ENCODE assay signal across 16 cellular contexts in genomic region chr1:2136386-2136821, GRCh38. TPM values are rescaled to one million over a fixed set of nuclear protein-coding genes. Genes with fewer than 3 reads are reported as not detected.
DNase-seq lines count a peak whose midpoint lies in the region; ATAC-seq, FAIRE-seq and TF ChIP-seq lines count a peak whose summit lies in the region.
"Had no signal": no experiment of that assay in that cellular context is flagged by ENCODE, and none has a peak within 500 bp of the region (broad histone marks: within the 10 kb centered on the region; RNA-seq: fewer than 3 reads in every experiment).

No MANE protein-coding gene starts in this region.

- ATAC-seq in HepG2 = no peak
- no peak for ATAC-seq in stimulated activated effector memory CD8-positive, alpha-beta T cell treated with anti-CD3 and anti-CD28 coated beads, Interleukin-12 subunit alpha, Interleukin-12 subunit beta, amount 100 ng/mL, for 72 hours
- no peak for ATAC-seq in HG03139 (IDR thresholded peaks at IDR 0.05; ENCODE audit: unreplicated experiment)
- ATAC-seq: natural killer cell treated with Interleukin-12 subunit alpha and Interleukin-12 subunit beta and Interleukin-15 and Interleukin-18, amount 100 ng/mL, for 72 hours; SK-N-SH treated with all-trans-retinoic acid at 6 μM for 48 hours had no signal

- H3K4me1 ChIP-seq in GM23248 (ENCODE audit: insufficient read depth) = peaks cover 25% of the 10 kb centered on the region
- H3K4me1 ChIP-seq in astrocyte (ENCODE audit: insufficient read depth, low read length) = peaks cover 32% of the 10 kb centered on the region
- H3K4me1 ChIP-seq in HepG2 (ENCODE audit: insufficient read depth, low read length) = peaks cover 82% of the 10 kb centered on the region

- no peaks in the 10 kb centered on the region for H3K9me2 ChIP-seq in GM23248 (ENCODE audit: insufficient read depth)

- peaks cover 1% of the 10 kb centered on the region for H3K27me3 Mint-ChIP-seq in astrocyte (ENCODE audit: low read depth, unreplicated experiment)
- H3K27me3 Mint-ChIP-seq: natural killer cell treated with Interleukin-12 subunit alpha and Interleukin-12 subunit beta and Interleukin-15 and Interleukin-18, amount 100 ng/mL, for 72 hours had no signal

- WGBS in GM23248 (ENCODE audit: low coverage in 1 of 2, low lambda C conversion rate in 2 of 2, missing lambda C conversion rate in 2 of 2), 2 experiments = 70 to 72% methylated on average over 8 of the region's 8 CpGs
- WGBS in HepG2 (ENCODE audit: low lambda C conversion rate) = 93% methylated on average over 6 of the region's 8 CpGs

- DNase-seq in GM23248 (no peak), astrocyte (ENCODE audit: low read depth) (no peak), HepG2 (ENCODE audit: low spot score) (no peak), nucleus accumbens (lab: John Stamatoyannopoulos, UW) (no peak), occipital lobe (lab: John Stamatoyannopoulos, UW) (no peak)
- DNase-seq in stimulated activated effector memory CD8-positive, alpha-beta T cell treated with anti-CD3 and anti-CD28 coated beads, Interleukin-12 subunit alpha, Interleukin-12 subunit beta, amount 100 ng/mL, for 72 hours (ENCODE audit: low spot score in 2 of 2) = no peak
- DNase-seq in activated CD4-positive, alpha-beta T cell treated with anti-CD3 and anti-CD28 coated beads for 4 hours = no peak
- DNase-seq: activated CD4-positive, alpha-beta T cell treated with anti-CD3 and anti-CD28 coated beads, Interleukin-2, amount 50 U/mL, for 4 hours; cerebellar nuclear complex; foreskin fibroblast; H7; MM.1S; NCI-H524 had no signal

- intact Hi-C loops in HepG2 (cut with micrococcal nuclease; ENCODE audit: unreplicated experiment) = no loop called here

- H3K9ac ChIP-seq in GM23248 (peak overlapping the region; percentile 80; the same call in 1 of the 2 replicates), astrocyte (ENCODE audit: low read length) (no peak overlapping the region), HepG2 (ENCODE audit: insufficient read depth, low read depth, low read length) (peak overlapping the region; percentile 89; the same call in 1 of the 2 replicates)

- peaks cover 11% of the 10 kb centered on the region for H3K36me3 Mint-ChIP-seq in astrocyte (ENCODE audit: low read depth, unreplicated experiment)
- peaks cover 11% of the 10 kb centered on the region for H3K36me3 Mint-ChIP-seq in stimulated activated effector memory CD8-positive, alpha-beta T cell treated with anti-CD3 and anti-CD28 coated beads, Interleukin-12 subunit alpha, Interleukin-12 subunit beta, amount 100 ng/mL, for 72 hours
- H3K36me3 Mint-ChIP-seq: natural killer cell treated with Interleukin-12 subunit alpha and Interleukin-12 subunit beta and Interleukin-15 and Interleukin-18, amount 100 ng/mL, for 72 hours had no signal

- no peaks in the 10 kb centered on the region for H3K9me3 ChIP-seq in GM23248 (ENCODE audit: low read depth)
- no peaks in the 10 kb centered on the region for H3K9me3 ChIP-seq in astrocyte (ENCODE audit: insufficient read depth, low read depth, low read length)
- H3K9me3 ChIP-seq in HepG2 (ENCODE audit: low read length) = no peaks in the 10 kb centered on the region

- H3K4me3 ChIP-seq in GM23248 (no peak overlapping the region), astrocyte (ENCODE audit: insufficient read depth, low read depth, low read length) (no peak overlapping the region), HepG2 (replicated peaks in 1 of 3; ENCODE audit: insufficient read depth in 1 of 3, low read depth in 2 of 3, low read length in 3 of 3) (peak overlapping the region; percentile 61 to 77 (median 62); a peak in 5 of 6 replicates)

- no peak for FAIRE-seq in astrocyte (lab: Jason Lieb, UNC)
- no peak for FAIRE-seq in HepG2 (lab: Jason Lieb, UNC)

- CTCF ChIA-PET in HepG2 (lab: Yijun Ruan, JAX; ENCODE audit: low intra/inter-chr PET ratio, low total read pairs) = no interaction called here

- TF ChIP-seq RAD21 in HepG2 (CRISPR knock-in tag; IDR thresholded peaks at IDR 0.05) = no peak

- H3K79me2 ChIP-seq in GM23248 (ENCODE audit: insufficient read depth) (no peaks in the 10 kb centered on the region), astrocyte (ENCODE audit: insufficient read depth, low read length) (no peaks in the 10 kb centered on the region), HepG2 (ENCODE audit: insufficient read depth, low read length) (peaks cover 20% of the 10 kb centered on the region)

- H3F3A ChIP-seq in GM23248 (ENCODE audit: insufficient read depth) = peaks cover 27% of the 10 kb centered on the region

- H3K4me2 ChIP-seq in GM23248 (ENCODE audit: unreplicated experiment) (no peak overlapping the region), astrocyte (ENCODE audit: low read length) (no peak overlapping the region), HepG2 (ENCODE audit: low read depth, low read length) (peak overlapping the region; percentile 94)

- no peak overlapping the region for H2AFZ ChIP-seq in GM23248
- H2AFZ ChIP-seq in astrocyte (ENCODE audit: low read depth, low read length) = no peak overlapping the region
- H2AFZ ChIP-seq in HepG2 (ENCODE audit: low read length) = no peak overlapping the region

- H3K27ac ChIP-seq in GM23248 (peak overlapping the region; percentile 94; the same call in 1 of the 2 replicates), astrocyte (ENCODE audit: low read depth, low read length) (no peak overlapping the region), HepG2 (ENCODE audit: extremely low read length, insufficient read depth, low read length) (peak overlapping the region; percentile 96)

- POLR2A ChIA-PET in HepG2 (lab: Yijun Ruan, JAX) = no interaction called here

- no peak overlapping the region for H3K4me3 Mint-ChIP-seq in astrocyte (ENCODE audit: unreplicated experiment)
- H3K4me3 Mint-ChIP-seq in stimulated activated effector memory CD8-positive, alpha-beta T cell treated with anti-CD3 and anti-CD28 coated beads, Interleukin-12 subunit alpha, Interleukin-12 subunit beta, amount 100 ng/mL, for 72 hours = no peak overlapping the region
- H3K4me3 Mint-ChIP-seq: natural killer cell treated with Interleukin-12 subunit alpha and Interleukin-12 subunit beta and Interleukin-15 and Interleukin-18, amount 100 ng/mL, for 72 hours had no signal

- no peak for TF ChIP-seq CTCF in astrocyte (IDR thresholded peaks at IDR 0.05; ENCODE audit: insufficient read depth, low read depth, low read length)
- no peak for TF ChIP-seq CTCF in HepG2 (CRISPR knock-in tag; IDR thresholded peaks at IDR 0.05)

- H4K20me1 ChIP-seq in GM23248 (ENCODE audit: insufficient read depth) (no peaks in the 10 kb centered on the region), astrocyte (ENCODE audit: insufficient read depth, low read length) (no peaks in the 10 kb centered on the region), HepG2 (ENCODE audit: insufficient read depth, low read length) (no peaks in the 10 kb centered on the region)

- peaks cover 28% of the 10 kb centered on the region for H3K4me1 Mint-ChIP-seq in astrocyte (ENCODE audit: low read depth, unreplicated experiment)
- H3K4me1 Mint-ChIP-seq in stimulated activated effector memory CD8-positive, alpha-beta T cell treated with anti-CD3 and anti-CD28 coated beads, Interleukin-12 subunit alpha, Interleukin-12 subunit beta, amount 100 ng/mL, for 72 hours = peaks cover 50% of the 10 kb centered on the region

- TF ChIP-seq EP300 in HepG2 (IDR thresholded peaks at IDR 0.05; ENCODE audit: low read depth in 2 of 2, low read length in 2 of 2) (no peak), HepG2 (CRISPR knock-in tag; IDR thresholded peaks at IDR 0.05; ENCODE audit: borderline replicate concordance) (no peak)

- no TSS peak for BruUV-seq in HepG2 (replicated peaks; lab: Mats Ljungman, UMichigan)

- TF ChIP-seq POLR2A in HepG2 (IDR thresholded peaks at IDR 0.05; ENCODE audit: insufficient read depth in 1 of 2, low read depth in 2 of 2, low read length in 2 of 2) = no peak

- peak overlapping the region; percentile 69 for H3K27ac Mint-ChIP-seq in astrocyte (ENCODE audit: unreplicated experiment)
- H3K27ac Mint-ChIP-seq in stimulated activated effector memory CD8-positive, alpha-beta T cell treated with anti-CD3 and anti-CD28 coated beads, Interleukin-12 subunit alpha, Interleukin-12 subunit beta, amount 100 ng/mL, for 72 hours = peak overlapping the region; percentile 63
- H3K27ac Mint-ChIP-seq: natural killer cell treated with Interleukin-12 subunit alpha and Interleukin-12 subunit beta and Interleukin-15 and Interleukin-18, amount 100 ng/mL, for 72 hours had no signal

- H3K9me3 Mint-ChIP-seq in astrocyte (ENCODE audit: unreplicated experiment) = no peaks in the 10 kb centered on the region
- H3K9me3 Mint-ChIP-seq in stimulated activated effector memory CD8-positive, alpha-beta T cell treated with anti-CD3 and anti-CD28 coated beads, Interleukin-12 subunit alpha, Interleukin-12 subunit beta, amount 100 ng/mL, for 72 hours = no peaks in the 10 kb centered on the region
- H3K9me3 Mint-ChIP-seq: natural killer cell treated with Interleukin-12 subunit alpha and Interleukin-12 subunit beta and Interleukin-15 and Interleukin-18, amount 100 ng/mL, for 72 hours had no signal

- H3K36me3 ChIP-seq in GM23248 (ENCODE audit: low read depth) (no peaks in the 10 kb centered on the region), astrocyte (ENCODE audit: insufficient read depth, low read length) (no peaks in the 10 kb centered on the region), HepG2 (replicated peaks in 1 of 2; ENCODE audit: control insufficient read depth in 1 of 2, insufficient read depth in 2 of 2, low read length in 2 of 2) (peaks cover 0 to 9% of the 10 kb centered on the region in 2 experiments; a peak in 2 of 5 replicates)

- no peaks in the 10 kb centered on the region for H3K27me3 ChIP-seq in GM23248 (replicated peaks; ENCODE audit: insufficient read depth)
- H3K27me3 ChIP-seq in astrocyte (ENCODE audit: insufficient read depth, low read length) = no peaks in the 10 kb centered on the region
- H3K27me3 ChIP-seq in HepG2 (ENCODE audit: control insufficient read depth in 1 of 2, insufficient read depth in 2 of 2, low read length in 2 of 2) = no peaks in the 10 kb centered on the region

- in situ Hi-C loops in GM23248 (cut with MboI) (no loop called here), HepG2 (cut with HindIII; ENCODE audit: extremely low pct_ligation_motif_present, low pct_unique_long_range_greater_than_20kb) (loop anchor here (5.0 kb wide), 1 partner anchor 34 kb away; no protein-coding TSS in a partner anchor)

RNA-seq across cellular contexts. Expression of gene FAAP20, which starts 58.2 kb away (rescaled TPM):
- total RNA-seq in GM23248 (2014; rRNA removed; shearing (Covaris generic)) = 33.4 and 34.5 TPM in 2 replicates
- polyA plus RNA-seq in GM23248 (2016; fragmentation: Nextera tagmentation; extraction: Ambion mirVana) (122 and 127 TPM in 2 replicates), HepG2 (2011; rRNA removed) (9.6 and 14.4 TPM in 2 replicates)
- total RNA-seq in astrocyte (114 and 124 TPM in 2 replicates), HepG2 (2016; rRNA removed; fragmentation: Illumina TruSeq; extraction: Trizol) (10.4 and 10.8 TPM in 2 replicates), occipital lobe (20.3 TPM)
- total RNA-seq in HepG2 (2016; cell fraction: cytosol; rRNA removed; fragmentation: Illumina TruSeq; extraction: Trizol; ENCODE audit: low read depth) = 25.8 and 31.3 TPM in 2 replicates
- total RNA-seq in HepG2 (2016; cell fraction: insoluble cytoplasmic fraction; rRNA removed; fragmentation: Illumina TruSeq; extraction: Trizol) = 9.1 and 10.5 TPM in 2 replicates
- total RNA-seq in HepG2 (2016; cell fraction: membrane; rRNA removed; fragmentation: Illumina TruSeq; extraction: Trizol) = 30.5 and 36.7 TPM in 2 replicates
- total RNA-seq in HepG2 (2016; cell fraction: nucleus; rRNA removed; fragmentation: Illumina TruSeq; extraction: Trizol) = 7.4 and 9.0 TPM in 2 replicates
- polyA plus RNA-seq in HepG2 (2011; cell fraction: cytosol; rRNA removed) = 8.7 and 21.7 TPM in 2 replicates
- polyA plus RNA-seq in HepG2 (2011; cell fraction: nucleus; rRNA removed) = 37.4 and 44.6 TPM in 2 replicates
- 24.2 and 24.5 TPM in 2 replicates for polyA plus RNA-seq in HepG2 (2012)
- 237 and 239 TPM in 2 replicates for polyA plus RNA-seq in HepG2 (2016; cell fraction: cytosol; fragmentation: Illumina TruSeq; extraction: Trizol; ENCODE audit: low read depth)
- 38.7 and 46.2 TPM in 2 replicates for polyA plus RNA-seq in HepG2 (2016; cell fraction: insoluble cytoplasmic fraction; fragmentation: Illumina TruSeq; extraction: Trizol; ENCODE audit: low read depth)
- polyA plus RNA-seq in HepG2 (2016; cell fraction: membrane; fragmentation: Illumina TruSeq; extraction: Trizol; ENCODE audit: low read depth) = 156 and 163 TPM in 2 replicates
- polyA plus RNA-seq in HepG2 (2016; cell fraction: nucleus; fragmentation: Illumina TruSeq; extraction: Trizol; ENCODE audit: insufficient read depth, low read depth) = 44.5 and 50.9 TPM in 2 replicates
- 3.5 and 6.2 TPM in 2 replicates for polyA minus RNA-seq in HepG2 (2011; rRNA and poly(A)+ RNA removed; ENCODE audit: low replicate concordance)
- polyA minus RNA-seq in HepG2 (2011; cell fraction: cytosol; rRNA and poly(A)+ RNA removed) = 5.6 and 7.3 TPM in 2 replicates
- polyA minus RNA-seq in HepG2 (2011; cell fraction: nucleus; rRNA and poly(A)+ RNA removed) = 6.3 and 6.6 TPM in 2 replicates

Comparison
In these comparisons a context has a peak if more than half of its experiments do, and no peak if none do; other contexts are left out.
1. H3K4me3 ChIP-seq: peak in HepG2 (3 of 3); none in GM23248 (single experiment) and astrocyte (single experiment).